In genomic region chr7:120714945-120715344, GRCh38 we compare ENCODE assay signal across 16 cellular contexts.
"Had no signal": no experiment of that assay in that cellular context is flagged by ENCODE, and none has a peak within 500 bp of the region (broad histone marks: within the 10 kb centered on the region; RNA-seq: fewer than 3 reads in every experiment).

No MANE protein-coding gene starts in this region.

- H3K4me1 ChIP-seq: transverse colon had no signal

- ATAC-seq: activated CD8-positive, alpha-beta memory T cell treated with anti-CD3 and anti-CD28 coated beads, Interleukin-2, amount 10 ng/mL, durations not matched to agents 7 days and 5 days; naive thymus-derived CD8-positive, alpha-beta T cell; sciatic nerve; T-helper 17 cell had no signal

- H3K4me3 ChIP-seq: transverse colon had no signal

- H3K36me3 ChIP-seq: neutrophil, transverse colon had no signal

- H3K9me3 ChIP-seq: neutrophil, transverse colon had no signal

- DNase-seq: activated CD4-positive, alpha-beta T cell treated with anti-CD3 and anti-CD28 coated beads, Interleukin-2, amount 50 U/mL, for 48 hours; activated CD4-positive, CD25-positive, alpha-beta regulatory T cell treated with anti-CD3 and anti-CD28 coated beads, Interleukin-2, amount 50 U/mL, for 72 hours; activated CD8-positive, alpha-beta memory T cell treated with anti-CD3 and anti-CD28 coated beads, Interleukin-2, amount 10 ng/mL, durations not matched to agents 7 days and 5 days; activated effector memory CD4-positive, alpha-beta T cell treated with Interleukin-2 at 50 U/mL for 16 hours; activated T-cell treated with anti-CD3 and anti-CD28 coated beads, Interleukin-2, amount 50 U/mL, for 24 hours; amniotic stem cell; hippocampal formation; midbrain; naive thymus-derived CD8-positive, alpha-beta T cell; stimulated activated CD4-positive, alpha-beta T cell treated with anti-CD3 and anti-CD28 coated beads, Interleukin-12 subunit alpha, Interleukin-12 subunit beta, amount 100 ng/mL, for 4 hours; stimulated activated naive CD4-positive, alpha-beta T cell; substantia nigra; T-helper 17 cell; transverse colon had no signal

- H3K27me3 ChIP-seq: transverse colon had no signal

- H3K27ac ChIP-seq: neutrophil, transverse colon had no signal
